In the genomic region with DNA sequence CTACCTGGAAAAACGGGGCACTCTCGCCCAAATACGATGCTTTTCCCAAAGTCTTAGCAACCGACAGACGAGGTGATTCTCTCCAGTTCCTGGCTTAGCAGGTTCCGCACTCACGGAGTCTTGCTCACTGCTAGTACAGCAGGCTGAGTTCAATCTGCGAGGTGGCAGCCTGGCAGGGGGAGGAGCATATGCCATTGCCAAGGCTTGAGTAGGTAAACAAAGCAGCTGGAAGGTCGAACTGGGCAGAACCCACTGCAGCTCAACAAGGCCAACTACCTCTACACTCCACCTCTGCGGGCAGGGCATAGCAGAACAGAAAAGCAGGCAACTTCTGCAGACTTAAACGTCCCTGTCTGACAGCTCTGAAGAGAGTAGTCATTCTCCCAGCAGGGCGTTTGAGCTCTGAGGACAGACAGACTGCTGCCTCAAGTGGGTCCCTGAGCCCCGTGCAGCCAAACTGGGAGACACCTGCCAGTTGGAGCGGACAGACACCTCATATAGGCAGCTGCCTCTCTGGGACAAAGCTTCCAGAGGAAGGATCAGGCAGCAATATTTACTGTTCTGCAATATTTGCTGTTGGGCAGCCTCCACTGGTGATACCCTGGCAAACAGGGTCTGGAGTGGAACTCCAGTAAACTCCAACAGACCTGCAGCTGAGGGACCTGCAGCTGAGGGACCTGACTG, we compare ENCODE assay signal across 1 cellular context.
TF ChIP-seq lines count a peak whose summit lies in the region.

No MANE protein-coding gene starts in this region.

TF ChIP-seq in HepG2, 621 proteins besides CTCF, POLR2A, EP300 and RAD21 (continued from another document):
- TF ChIP-seq, protein P1, sequence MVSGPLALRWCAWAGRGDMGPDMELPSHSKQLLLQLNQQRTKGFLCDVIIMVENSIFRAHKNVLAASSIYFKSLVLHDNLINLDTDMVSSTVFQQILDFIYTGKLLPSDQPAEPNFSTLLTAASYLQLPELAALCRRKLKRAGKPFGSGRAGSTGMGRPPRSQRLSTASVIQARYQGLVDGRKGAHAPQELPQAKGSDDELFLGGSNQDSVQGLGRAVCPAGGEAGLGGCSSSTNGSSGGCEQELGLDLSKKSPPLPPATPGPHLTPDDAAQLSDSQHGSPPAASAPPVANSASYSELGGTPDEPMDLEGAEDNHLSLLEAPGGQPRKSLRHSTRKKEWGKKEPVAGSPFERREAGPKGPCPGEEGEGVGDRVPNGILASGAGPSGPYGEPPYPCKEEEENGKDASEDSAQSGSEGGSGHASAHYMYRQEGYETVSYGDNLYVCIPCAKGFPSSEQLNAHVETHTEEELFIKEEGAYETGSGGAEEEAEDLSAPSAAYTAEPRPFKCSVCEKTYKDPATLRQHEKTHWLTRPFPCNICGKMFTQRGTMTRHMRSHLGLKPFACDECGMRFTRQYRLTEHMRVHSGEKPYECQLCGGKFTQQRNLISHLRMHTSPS (CRISPR knock-in tag; IDR thresholded peaks at IDR 0.05; ENCODE audit: low read depth): no peak
- TF ChIP-seq KLF6 (CRISPR knock-in tag; IDR thresholded peaks at IDR 0.05) (no peak), U2AF1 (optimal IDR thresholded peaks at IDR 0.05; ENCODE audit: low read depth, low read length) (no peak), MYC (CRISPR knock-in tag; IDR thresholded peaks at IDR 0.05; ENCODE audit: borderline replicate concordance) (no peak), HOXA7 (CRISPR knock-in tag; IDR thresholded peaks at IDR 0.05) (no peak), SNAPC2 (CRISPR knock-in tag; IDR thresholded peaks at IDR 0.05) (no peak), ZNF333 (CRISPR knock-in tag; IDR thresholded peaks at IDR 0.05; ENCODE audit: borderline replicate concordance) (no peak), ZNF335 (CRISPR knock-in tag; IDR thresholded peaks at IDR 0.05) (no peak), SPEN (CRISPR knock-in tag; IDR thresholded peaks at IDR 0.05; ENCODE audit: low read depth) (no peak)
- TF ChIP-seq, protein P2, sequence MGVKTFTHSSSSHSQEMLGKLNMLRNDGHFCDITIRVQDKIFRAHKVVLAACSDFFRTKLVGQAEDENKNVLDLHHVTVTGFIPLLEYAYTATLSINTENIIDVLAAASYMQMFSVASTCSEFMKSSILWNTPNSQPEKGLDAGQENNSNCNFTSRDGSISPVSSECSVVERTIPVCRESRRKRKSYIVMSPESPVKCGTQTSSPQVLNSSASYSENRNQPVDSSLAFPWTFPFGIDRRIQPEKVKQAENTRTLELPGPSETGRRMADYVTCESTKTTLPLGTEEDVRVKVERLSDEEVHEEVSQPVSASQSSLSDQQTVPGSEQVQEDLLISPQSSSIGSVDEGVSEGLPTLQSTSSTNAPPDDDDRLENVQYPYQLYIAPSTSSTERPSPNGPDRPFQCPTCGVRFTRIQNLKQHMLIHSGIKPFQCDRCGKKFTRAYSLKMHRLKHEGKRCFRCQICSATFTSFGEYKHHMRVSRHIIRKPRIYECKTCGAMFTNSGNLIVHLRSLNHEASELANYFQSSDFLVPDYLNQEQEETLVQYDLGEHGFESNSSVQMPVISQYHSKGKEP (CRISPR knock-in tag; IDR thresholded peaks at IDR 0.05): no peak
- TF ChIP-seq, protein P3, sequence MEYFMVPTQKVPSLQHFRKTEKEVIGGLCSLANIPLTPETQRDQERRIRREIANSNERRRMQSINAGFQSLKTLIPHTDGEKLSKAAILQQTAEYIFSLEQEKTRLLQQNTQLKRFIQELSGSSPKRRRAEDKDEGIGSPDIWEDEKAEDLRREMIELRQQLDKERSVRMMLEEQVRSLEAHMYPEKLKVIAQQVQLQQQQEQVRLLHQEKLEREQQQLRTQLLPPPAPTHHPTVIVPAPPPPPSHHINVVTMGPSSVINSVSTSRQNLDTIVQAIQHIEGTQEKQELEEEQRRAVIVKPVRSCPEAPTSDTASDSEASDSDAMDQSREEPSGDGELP (IDR thresholded peaks at IDR 0.05; ENCODE audit: borderline replicate concordance, low read depth): no peak
- TF ChIP-seq, protein P4, sequence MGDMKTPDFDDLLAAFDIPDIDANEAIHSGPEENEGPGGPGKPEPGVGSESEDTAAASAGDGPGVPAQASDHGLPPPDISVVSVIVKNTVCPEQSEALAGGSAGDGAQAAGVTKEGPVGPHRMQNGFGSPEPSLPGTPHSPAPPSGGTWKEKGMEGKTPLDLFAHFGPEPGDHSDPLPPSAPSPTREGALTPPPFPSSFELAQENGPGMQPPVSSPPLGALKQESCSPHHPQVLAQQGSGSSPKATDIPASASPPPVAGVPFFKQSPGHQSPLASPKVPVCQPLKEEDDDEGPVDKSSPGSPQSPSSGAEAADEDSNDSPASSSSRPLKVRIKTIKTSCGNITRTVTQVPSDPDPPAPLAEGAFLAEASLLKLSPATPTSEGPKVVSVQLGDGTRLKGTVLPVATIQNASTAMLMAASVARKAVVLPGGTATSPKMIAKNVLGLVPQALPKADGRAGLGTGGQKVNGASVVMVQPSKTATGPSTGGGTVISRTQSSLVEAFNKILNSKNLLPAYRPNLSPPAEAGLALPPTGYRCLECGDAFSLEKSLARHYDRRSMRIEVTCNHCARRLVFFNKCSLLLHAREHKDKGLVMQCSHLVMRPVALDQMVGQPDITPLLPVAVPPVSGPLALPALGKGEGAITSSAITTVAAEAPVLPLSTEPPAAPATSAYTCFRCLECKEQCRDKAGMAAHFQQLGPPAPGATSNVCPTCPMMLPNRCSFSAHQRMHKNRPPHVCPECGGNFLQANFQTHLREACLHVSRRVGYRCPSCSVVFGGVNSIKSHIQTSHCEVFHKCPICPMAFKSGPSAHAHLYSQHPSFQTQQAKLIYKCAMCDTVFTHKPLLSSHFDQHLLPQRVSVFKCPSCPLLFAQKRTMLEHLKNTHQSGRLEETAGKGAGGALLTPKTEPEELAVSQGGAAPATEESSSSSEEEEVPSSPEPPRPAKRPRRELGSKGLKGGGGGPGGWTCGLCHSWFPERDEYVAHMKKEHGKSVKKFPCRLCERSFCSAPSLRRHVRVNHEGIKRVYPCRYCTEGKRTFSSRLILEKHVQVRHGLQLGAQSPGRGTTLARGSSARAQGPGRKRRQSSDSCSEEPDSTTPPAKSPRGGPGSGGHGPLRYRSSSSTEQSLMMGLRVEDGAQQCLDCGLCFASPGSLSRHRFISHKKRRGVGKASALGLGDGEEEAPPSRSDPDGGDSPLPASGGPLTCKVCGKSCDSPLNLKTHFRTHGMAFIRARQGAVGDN (CRISPR knock-in tag; IDR thresholded peaks at IDR 0.05): no peak
- TF ChIP-seq, protein P5, sequence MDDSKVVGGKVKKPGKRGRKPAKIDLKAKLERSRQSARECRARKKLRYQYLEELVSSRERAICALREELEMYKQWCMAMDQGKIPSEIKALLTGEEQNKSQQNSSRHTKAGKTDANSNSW (CRISPR knock-in tag; IDR thresholded peaks at IDR 0.05; ENCODE audit: borderline replicate concordance): no peak
- TF ChIP-seq, protein P6, sequence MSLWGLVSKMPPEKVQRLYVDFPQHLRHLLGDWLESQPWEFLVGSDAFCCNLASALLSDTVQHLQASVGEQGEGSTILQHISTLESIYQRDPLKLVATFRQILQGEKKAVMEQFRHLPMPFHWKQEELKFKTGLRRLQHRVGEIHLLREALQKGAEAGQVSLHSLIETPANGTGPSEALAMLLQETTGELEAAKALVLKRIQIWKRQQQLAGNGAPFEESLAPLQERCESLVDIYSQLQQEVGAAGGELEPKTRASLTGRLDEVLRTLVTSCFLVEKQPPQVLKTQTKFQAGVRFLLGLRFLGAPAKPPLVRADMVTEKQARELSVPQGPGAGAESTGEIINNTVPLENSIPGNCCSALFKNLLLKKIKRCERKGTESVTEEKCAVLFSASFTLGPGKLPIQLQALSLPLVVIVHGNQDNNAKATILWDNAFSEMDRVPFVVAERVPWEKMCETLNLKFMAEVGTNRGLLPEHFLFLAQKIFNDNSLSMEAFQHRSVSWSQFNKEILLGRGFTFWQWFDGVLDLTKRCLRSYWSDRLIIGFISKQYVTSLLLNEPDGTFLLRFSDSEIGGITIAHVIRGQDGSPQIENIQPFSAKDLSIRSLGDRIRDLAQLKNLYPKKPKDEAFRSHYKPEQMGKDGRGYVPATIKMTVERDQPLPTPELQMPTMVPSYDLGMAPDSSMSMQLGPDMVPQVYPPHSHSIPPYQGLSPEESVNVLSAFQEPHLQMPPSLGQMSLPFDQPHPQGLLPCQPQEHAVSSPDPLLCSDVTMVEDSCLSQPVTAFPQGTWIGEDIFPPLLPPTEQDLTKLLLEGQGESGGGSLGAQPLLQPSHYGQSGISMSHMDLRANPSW (CRISPR knock-in tag; IDR thresholded peaks at IDR 0.05; ENCODE audit: borderline replicate concordance): no peak
- TF ChIP-seq, protein P7, sequence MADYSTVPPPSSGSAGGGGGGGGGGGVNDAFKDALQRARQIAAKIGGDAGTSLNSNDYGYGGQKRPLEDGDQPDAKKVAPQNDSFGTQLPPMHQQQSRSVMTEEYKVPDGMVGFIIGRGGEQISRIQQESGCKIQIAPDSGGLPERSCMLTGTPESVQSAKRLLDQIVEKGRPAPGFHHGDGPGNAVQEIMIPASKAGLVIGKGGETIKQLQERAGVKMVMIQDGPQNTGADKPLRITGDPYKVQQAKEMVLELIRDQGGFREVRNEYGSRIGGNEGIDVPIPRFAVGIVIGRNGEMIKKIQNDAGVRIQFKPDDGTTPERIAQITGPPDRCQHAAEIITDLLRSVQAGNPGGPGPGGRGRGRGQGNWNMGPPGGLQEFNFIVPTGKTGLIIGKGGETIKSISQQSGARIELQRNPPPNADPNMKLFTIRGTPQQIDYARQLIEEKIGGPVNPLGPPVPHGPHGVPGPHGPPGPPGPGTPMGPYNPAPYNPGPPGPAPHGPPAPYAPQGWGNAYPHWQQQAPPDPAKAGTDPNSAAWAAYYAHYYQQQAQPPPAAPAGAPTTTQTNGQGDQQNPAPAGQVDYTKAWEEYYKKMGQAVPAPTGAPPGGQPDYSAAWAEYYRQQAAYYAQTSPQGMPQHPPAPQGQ (CRISPR knock-in tag; IDR thresholded peaks at IDR 0.05; ENCODE audit: borderline replicate concordance): no peak
- TF ChIP-seq, protein P8, sequence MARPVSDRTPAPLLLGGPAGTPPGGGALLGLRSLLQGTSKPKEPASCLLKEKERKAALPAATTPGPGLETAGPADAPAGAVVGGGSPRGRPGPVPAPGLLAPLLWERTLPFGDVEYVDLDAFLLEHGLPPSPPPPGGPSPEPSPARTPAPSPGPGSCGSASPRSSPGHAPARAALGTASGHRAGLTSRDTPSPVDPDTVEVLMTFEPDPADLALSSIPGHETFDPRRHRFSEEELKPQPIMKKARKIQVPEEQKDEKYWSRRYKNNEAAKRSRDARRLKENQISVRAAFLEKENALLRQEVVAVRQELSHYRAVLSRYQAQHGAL (CRISPR knock-in tag; IDR thresholded peaks at IDR 0.05; ENCODE audit: not compliant biosample characterization): no peak
